In genomic region chr13:30837227-30838159, GRCh38 we compare ENCODE assay signal across 1 cellular context.
TF ChIP-seq lines count a peak whose summit lies in the region.

No MANE protein-coding gene starts in this region.

TF ChIP-seq in HepG2, 621 proteins besides CTCF, POLR2A, EP300 and RAD21 (continued from another document):
- TF ChIP-seq MAX (IDR thresholded peaks at IDR 0.05) = peak; percentile 22; the same call in 1 of the 2 replicates
- TF ChIP-seq ZFYVE20 (CRISPR knock-in tag; IDR thresholded peaks at IDR 0.05; ENCODE audit: borderline replicate concordance, low read depth) = no peak
- 0 out of 2 replicates have a peak, but pooled peaks have one; percentile 7 for TF ChIP-seq CEBPG (CRISPR knock-in tag; IDR thresholded peaks at IDR 0.05)
- 0 out of 2 replicates have a peak, but pooled peaks have one; percentile 17 for TF ChIP-seq MIER3 (CRISPR knock-in tag; IDR thresholded peaks at IDR 0.05; ENCODE audit: borderline replicate concordance)
- no peak for TF ChIP-seq ZNF614 (CRISPR knock-in tag; IDR thresholded peaks at IDR 0.05; ENCODE audit: borderline replicate concordance)
- no peak for TF ChIP-seq ONECUT2 (CRISPR knock-in tag; IDR thresholded peaks at IDR 0.05)
- TF ChIP-seq ZFX (CRISPR knock-in tag; IDR thresholded peaks at IDR 0.05; ENCODE audit: low read depth) = peak; percentile 50; the same call in 1 of the 2 replicates
